8 cellular contexts compared by ENCODE assay signal in the genomic region with DNA sequence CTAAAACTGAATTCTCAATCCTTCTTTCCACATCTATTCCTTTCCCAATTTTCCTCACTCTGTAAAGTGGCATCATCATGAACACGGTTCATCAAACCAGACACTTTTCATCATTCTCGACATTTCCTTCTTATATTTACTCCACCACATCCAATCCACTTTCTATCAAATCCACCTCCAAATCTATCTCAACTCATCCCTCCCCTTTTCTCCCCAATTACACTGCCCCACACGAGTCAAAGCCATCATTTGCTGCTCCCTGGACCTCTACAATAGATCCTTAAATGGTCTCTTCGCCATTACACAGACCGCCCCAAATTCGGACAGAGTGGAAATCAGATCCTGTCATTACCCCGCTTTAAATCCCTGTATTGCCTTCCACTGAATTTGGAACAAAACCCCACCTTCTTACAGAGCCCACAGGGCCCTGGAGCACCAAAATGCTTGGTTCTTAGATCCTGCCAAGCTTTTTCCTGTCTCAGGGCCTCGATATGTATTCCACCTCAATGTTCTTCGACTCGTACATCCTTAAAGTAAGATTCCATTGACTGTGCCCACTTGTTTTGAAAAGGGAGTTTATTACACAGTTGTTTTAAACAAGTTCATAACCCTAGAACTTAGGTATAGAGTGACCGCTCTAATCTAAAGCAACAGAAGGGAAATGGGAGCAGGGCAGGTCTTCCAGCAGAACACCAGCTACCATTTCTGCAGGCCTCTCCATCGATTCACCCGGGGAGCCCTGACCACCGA. TPM values are rescaled to one million over a fixed set of nuclear protein-coding genes. Genes with fewer than 3 reads are reported as not detected.
DNase-seq lines count a peak whose midpoint lies in the region; ATAC-seq and TF ChIP-seq lines count a peak whose summit lies in the region.

No MANE protein-coding gene starts in this region.

- H3K4me3 ChIP-seq in Peyer's patch, result peak overlapping the region; percentile 66 to 96 (median 79)
- peak overlapping the region; percentile 87 for H3K4me3 ChIP-seq in epithelial cell of esophagus (ENCODE audit: low read length)
- H3K4me3 ChIP-seq in neutrophil (ENCODE audit: low read depth in 1 of 2, low read length in 1 of 2), result peak overlapping the region; percentile 73 to 75

- TF ChIP-seq CTCF in Peyer's patch (IDR thresholded peaks at IDR 0.05) (no peak), epithelial cell of esophagus (IDR thresholded peaks at IDR 0.05; ENCODE audit: insufficient read depth, low read depth, low read length, missing control alignments) (no peak), neutrophil (IDR thresholded peaks at IDR 0.05) (no peak)

- H3K27me3 ChIP-seq in Peyer's patch, result no peaks in the 10 kb centered on the region
- peaks cover 10% of the 10 kb centered on the region for H3K27me3 ChIP-seq in neutrophil

- DNase-seq in NCI-H2107 treated with DMSO at 0.1 percent for 48 hours (lab: John Stamatoyannopoulos, UW; ENCODE audit: unreplicated experiment) (peak; percentile 56), NCI-H2107 (lab: John Stamatoyannopoulos, UW) (no peak), Peyer's patch (no peak), epithelial cell of esophagus (ENCODE audit: low read depth) (no peak), kidney glomerular epithelial cell (lab: John Stamatoyannopoulos, UW) (no peak), NOMO-1 treated with DMSO at 0.1 percent for 48 hours (lab: John Stamatoyannopoulos, UW; ENCODE audit: unreplicated experiment) (no peak)

- H3K9me3 ChIP-seq in Peyer's patch (no peaks in the 10 kb centered on the region), neutrophil (peaks cover 14% of the 10 kb centered on the region)

- H3K27ac ChIP-seq in Peyer's patch (peak overlapping the region; percentile 94 to 100 (median 98)), neutrophil (peak overlapping the region; percentile 77)

- H3K4me1 ChIP-seq in Peyer's patch (peaks cover 0 to 12% (median 6%) of the 10 kb centered on the region in 4 donors), neutrophil (ENCODE audit: control insufficient read depth in 1 of 2, insufficient read depth in 1 of 2, low read depth in 1 of 2, low read length in 1 of 2) (peaks cover 16 to 17% of the 10 kb centered on the region in 2 experiments)

- no peaks in the 10 kb centered on the region for H3K36me3 ChIP-seq in Peyer's patch
- no peaks in the 10 kb centered on the region for H3K36me3 ChIP-seq in neutrophil

- TF ChIP-seq POLR2A in Peyer's patch (IDR thresholded peaks at IDR 0.05), result peak in 1 of 2 donors; percentile 28

- ATAC-seq in GM21390 (IDR thresholded peaks at IDR 0.05; ENCODE audit: unreplicated experiment), result no peak

RNA-seq across cellular contexts. Expression of gene ACAA2, which starts 0.8 kb away (rescaled TPM):
- total RNA-seq in Peyer's patch, result 100 to 1,000 TPM in 3 of 4 donors, 10 to 100 TPM in 1; 97.4 to 257 (median 143) TPM
